19 cellular contexts compared by ENCODE assay signal in genomic region chr4:124265701-124266100, GRCh38.
"Had no signal": no experiment of that assay in that cellular context is flagged by ENCODE, and none has a peak within 500 bp of the region (broad histone marks: within the 10 kb centered on the region; RNA-seq: fewer than 3 reads in every experiment).

No MANE protein-coding gene starts in this region.

- DNase-seq: activated CD4-positive, alpha-beta T cell treated with anti-CD3 and anti-CD28 coated beads, Interleukin-2, amount 10 ng/mL, durations not matched to agents 24 days and 14 days; activated CD4-positive, CD25-positive, alpha-beta regulatory T cell; activated CD8-positive, alpha-beta T cell treated with anti-CD3 and anti-CD28 coated beads for 36 hours; activated naive CD4-positive, alpha-beta T cell treated with anti-CD3 and anti-CD28 coated beads for 36 hours; activated T-cell treated with anti-CD3 and anti-CD28 coated beads, Interleukin-2, amount 50 U/mL, for 1 hour; anterior cingulate cortex; effector memory CD8-positive, alpha-beta T cell; heart left ventricle; kidney glomerular epithelial cell; left ventricle myocardium inferior; nephron progenitor cell; nucleus accumbens; spleen; stimulated activated naive CD4-positive, alpha-beta T cell; T-helper 1 cell; T-helper 9 cell; tibial artery had no signal

- H3K4me3 ChIP-seq: cardiac muscle cell, gastroesophageal sphincter, heart left ventricle, left ventricle myocardium inferior, spleen, tibial artery had no signal
